Comparison of ENCODE assay signal across 17 cellular contexts in the genomic region with DNA sequence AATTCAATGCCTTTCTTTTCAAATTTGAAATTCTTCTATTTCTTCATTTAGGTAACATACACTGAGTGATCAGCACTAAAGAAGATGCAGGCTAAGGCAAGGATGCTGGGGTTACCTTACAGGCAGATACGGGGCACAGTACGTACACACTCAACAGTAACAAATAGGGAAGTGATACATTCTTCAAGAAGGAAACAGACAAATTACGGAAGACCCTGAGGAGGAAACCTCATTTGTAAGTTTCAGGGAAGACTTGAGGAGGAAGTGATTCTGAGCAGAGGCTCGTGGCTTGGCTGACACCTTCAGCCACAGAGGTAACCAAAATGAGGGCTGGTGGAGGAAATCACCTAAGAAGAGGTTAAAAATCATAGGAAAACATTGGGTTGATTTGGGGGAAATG.
DNase-seq lines count a peak whose midpoint lies in the region; ATAC-seq lines count a peak whose summit lies in the region.
"Had no signal": no experiment of that assay in that cellular context is flagged by ENCODE, and none has a peak within 500 bp of the region (broad histone marks: within the 10 kb centered on the region; RNA-seq: fewer than 3 reads in every experiment).

No MANE protein-coding gene starts in this region.

- no peak overlapping the region for H3K27ac ChIP-seq in GM23248
- H3K27ac ChIP-seq: neural progenitor cell, Peyer's patch, testis had no signal

- in situ Hi-C loops in GM23248 (cut with MboI) = no loop called here

- 24 to 26% methylated on average over 4 of the region's 4 CpGs for WGBS in GM23248 (ENCODE audit: low coverage in 1 of 2, low lambda C conversion rate in 2 of 2, missing lambda C conversion rate in 2 of 2), 2 experiments

- H3K4me1 ChIP-seq in GM23248 (ENCODE audit: insufficient read depth) = no peaks in the 10 kb centered on the region
- H3K4me1 ChIP-seq: Caco-2, neural progenitor cell, Peyer's patch, testis had no signal

- no peak overlapping the region for H3K4me3 ChIP-seq in GM23248
- H3K4me3 ChIP-seq: neural progenitor cell, Peyer's patch, testis had no signal

- DNase-seq in SKM-1 (lab: John Stamatoyannopoulos, UW; ENCODE audit: unreplicated experiment) = peak; percentile 64
- no peak for DNase-seq in GM03348 (ENCODE audit: low spot score)
- no peak for DNase-seq in NCI-H226
- DNase-seq in GM23248 = no peak
- no peak for DNase-seq in NCI-H2171 treated with DMSO at 0.1 percent for 48 hours (lab: John Stamatoyannopoulos, UW)
- DNase-seq: Caco-2, cortex of kidney, NCI-H1930, NCI-H524, Peyer's patch, T-helper 1 cell, testis had no signal

- no peaks in the 10 kb centered on the region for H3K27me3 ChIP-seq in GM23248 (replicated peaks; ENCODE audit: insufficient read depth)
- H3K27me3 ChIP-seq: neural progenitor cell, Peyer's patch, testis had no signal

- no peak overlapping the region for H3K9ac ChIP-seq in GM23248
- H3K9ac ChIP-seq: neural progenitor cell had no signal

- H3K36me3 ChIP-seq in GM23248 (ENCODE audit: low read depth) = no peaks in the 10 kb centered on the region
- H3K36me3 ChIP-seq: neural progenitor cell, Peyer's patch had no signal

- ATAC-seq in GM18498 (IDR thresholded peaks at IDR 0.05; ENCODE audit: unreplicated experiment) (peak; percentile 65), GM21717 (IDR thresholded peaks at IDR 0.05; ENCODE audit: unreplicated experiment) (peak; percentile 69), HG03521 (IDR thresholded peaks at IDR 0.05; ENCODE audit: unreplicated experiment) (peak; percentile 70)
- ATAC-seq: activated CD4-positive, CD25-positive, alpha-beta regulatory T cell treated with anti-CD3 and anti-CD28 coated beads, Interleukin-2, amount 50 U/mL, for 24 hours had no signal

- H3F3A ChIP-seq in GM23248 (ENCODE audit: insufficient read depth) = no peaks in the 10 kb centered on the region

- H3K9me3 ChIP-seq in GM23248 (ENCODE audit: low read depth) = no peaks in the 10 kb centered on the region
- H3K9me3 ChIP-seq: Caco-2, Peyer's patch, testis had no signal

- no peaks in the 10 kb centered on the region for H4K20me1 ChIP-seq in GM23248 (ENCODE audit: insufficient read depth)

- H3K4me2 ChIP-seq in GM23248 (ENCODE audit: unreplicated experiment) = no peak overlapping the region
- H3K4me2 ChIP-seq: neural progenitor cell had no signal

- no peaks in the 10 kb centered on the region for H3K79me2 ChIP-seq in GM23248 (ENCODE audit: insufficient read depth)

- H2AFZ ChIP-seq in GM23248 = no peak overlapping the region
- H2AFZ ChIP-seq: neural progenitor cell had no signal

- H3K9me2 ChIP-seq in GM23248 (ENCODE audit: insufficient read depth) = no peaks in the 10 kb centered on the region
